ENCODE assay signal across 7 cellular contexts in genomic region chr3:46866720-46867549, GRCh38. TPM values are rescaled to one million over a fixed set of nuclear protein-coding genes. Genes with fewer than 3 reads are reported as not detected.
DNase-seq lines count a peak whose midpoint lies in the region; ATAC-seq and TF ChIP-seq lines count a peak whose summit lies in the region.

No MANE protein-coding gene starts in this region.

- peak; percentile 60 for ATAC-seq in activated CD8-positive, alpha-beta T cell treated with anti-CD3 and anti-CD28 coated beads, Interleukin-2, amount 10 ng/mL, durations not matched to agents 7 days and 5 days
- no peak for ATAC-seq in HG03095 (IDR thresholded peaks at IDR 0.05; ENCODE audit: unreplicated experiment)

- H3K9me3 Mint-ChIP-seq in activated CD8-positive, alpha-beta T cell treated with anti-CD3 and anti-CD28 coated beads, Interleukin-2, amount 10 ng/mL, durations not matched to agents 7 days and 5 days (ENCODE audit: insufficient read depth) = no peaks in the 10 kb centered on the region
- H3K9me3 Mint-ChIP-seq in mesothelial cell of epicardium = no peaks in the 10 kb centered on the region

- no peaks in the 10 kb centered on the region for H3K4me1 Mint-ChIP-seq in activated CD8-positive, alpha-beta T cell treated with anti-CD3 and anti-CD28 coated beads, Interleukin-2, amount 10 ng/mL, durations not matched to agents 7 days and 5 days (ENCODE audit: low read depth)
- peaks cover 16% of the 10 kb centered on the region for H3K4me1 Mint-ChIP-seq in mesothelial cell of epicardium

- DNase-seq in GM12865 (ENCODE audit: low read depth) (peak; percentile 60), NB4 (ENCODE audit: low read depth) (peak; percentile 54), mesothelial cell of epicardium (ENCODE audit: low spot score in 2 of 2, unreplicated experiment in 2 of 2) (peak; percentile 76 to 86)
- peak; percentile 83 for DNase-seq in activated CD8-positive, alpha-beta T cell treated with anti-CD3 and anti-CD28 coated beads, Interleukin-2, amount 10 ng/mL, durations not matched to agents 7 days and 5 days
- DNase-seq in effector CD4-positive, alpha-beta T cell = peak; percentile 82
- DNase-seq in stimulated activated CD8-positive, alpha-beta memory T cell treated with anti-CD3 and anti-CD28 coated beads, Interleukin-4, amount 100 ng/mL, for 1 hour (ENCODE audit: low read depth in 2 of 2, low spot score in 1 of 2) = peak; percentile 75 to 82

- H3K4me3 ChIP-seq in GM12865 (ENCODE audit: low read depth, low read length) (no peak overlapping the region), NB4 (ENCODE audit: low read depth, low read length) (no peak overlapping the region)

- no peak overlapping the region for H3K27ac Mint-ChIP-seq in activated CD8-positive, alpha-beta T cell treated with anti-CD3 and anti-CD28 coated beads, Interleukin-2, amount 10 ng/mL, durations not matched to agents 7 days and 5 days
- H3K27ac Mint-ChIP-seq in mesothelial cell of epicardium = no peak overlapping the region

- POLR2A ChIA-PET in activated CD8-positive, alpha-beta T cell treated with anti-CD3 and anti-CD28 coated beads, Interleukin-2, amount 10 ng/mL, durations not matched to agents 7 days and 5 days (lab: Charles Lee) = no interaction called here

- H3K27me3 Mint-ChIP-seq in activated CD8-positive, alpha-beta T cell treated with anti-CD3 and anti-CD28 coated beads, Interleukin-2, amount 10 ng/mL, durations not matched to agents 7 days and 5 days (ENCODE audit: low read depth) = no peaks in the 10 kb centered on the region
- H3K27me3 Mint-ChIP-seq in mesothelial cell of epicardium (ENCODE audit: low read depth) = no peaks in the 10 kb centered on the region

- no peaks in the 10 kb centered on the region for H3K36me3 Mint-ChIP-seq in activated CD8-positive, alpha-beta T cell treated with anti-CD3 and anti-CD28 coated beads, Interleukin-2, amount 10 ng/mL, durations not matched to agents 7 days and 5 days (ENCODE audit: low read depth)
- H3K36me3 Mint-ChIP-seq in mesothelial cell of epicardium = no peaks in the 10 kb centered on the region

- CTCF ChIA-PET in activated CD8-positive, alpha-beta T cell treated with anti-CD3 and anti-CD28 coated beads, Interleukin-2, amount 10 ng/mL, durations not matched to agents 7 days and 5 days (lab: Charles Lee) = interaction anchor here (0.7 to 1.6 kb wide), 14 partner anchors 7 to 457 kb away, joined by 3 to 7 read pairs (median 3); partner anchors contain the start of gene PTH1R

- TF ChIP-seq POLR2A in NB4 (IDR thresholded peaks at IDR 0.05; ENCODE audit: extremely low read depth, insufficient read length) = no peak

- no peak overlapping the region for H3K4me3 Mint-ChIP-seq in activated CD8-positive, alpha-beta T cell treated with anti-CD3 and anti-CD28 coated beads, Interleukin-2, amount 10 ng/mL, durations not matched to agents 7 days and 5 days
- H3K4me3 Mint-ChIP-seq in mesothelial cell of epicardium = no peak overlapping the region

- TF ChIP-seq CTCF in GM12865 (IDR thresholded peaks at IDR 0.05; ENCODE audit: insufficient read depth, low read depth, low read length, missing control alignments) = peak; percentile 96
- peak; percentile 89 for TF ChIP-seq CTCF in NB4 (IDR thresholded peaks at IDR 0.05; ENCODE audit: low read depth, low read length)
- TF ChIP-seq CTCF in mesothelial cell of epicardium (IDR thresholded peaks at IDR 0.05; ENCODE audit: unreplicated experiment) = peak; percentile 90

RNA-seq across cellular contexts. Expression of gene MYL3, which starts 3.7 kb away (rescaled TPM):
- not detected for total RNA-seq in activated CD8-positive, alpha-beta T cell treated with anti-CD3 and anti-CD28 coated beads, Interleukin-2, amount 10 ng/mL, durations not matched to agents 7 days and 5 days
- total RNA-seq in mesothelial cell of epicardium = 5.2 to 6.8 TPM (median 5.3 TPM) in 3 replicates

RNA-seq across cellular contexts. Expression of gene PTH1R, which starts 10.6 kb away (rescaled TPM):
- not detected for total RNA-seq in activated CD8-positive, alpha-beta T cell treated with anti-CD3 and anti-CD28 coated beads, Interleukin-2, amount 10 ng/mL, durations not matched to agents 7 days and 5 days
- 34.3 to 38.0 TPM (median 36.4 TPM) in 3 replicates for total RNA-seq in mesothelial cell of epicardium

Comparison
In these comparisons a context has a peak if more than half of its experiments do, and no peak if none do; other contexts are left out.
1. RNA of gene PTH1R, which starts 10.6 kb away (total RNA-seq): 34.3 to 38.0 TPM in mesothelial cell of epicardium; not detected in activated CD8-positive, alpha-beta T cell treated with anti-CD3 and anti-CD28 coated beads, Interleukin-2, amount 10 ng/mL, durations not matched to agents 7 days and 5 days; every median in the first group is over 10 times any median in the second.
2. Peak in every context shown above with its lines, with median percentiles within 50 percentile points of each other: DNase-seq and CTCF ChIP-seq.